In the genomic region with DNA sequence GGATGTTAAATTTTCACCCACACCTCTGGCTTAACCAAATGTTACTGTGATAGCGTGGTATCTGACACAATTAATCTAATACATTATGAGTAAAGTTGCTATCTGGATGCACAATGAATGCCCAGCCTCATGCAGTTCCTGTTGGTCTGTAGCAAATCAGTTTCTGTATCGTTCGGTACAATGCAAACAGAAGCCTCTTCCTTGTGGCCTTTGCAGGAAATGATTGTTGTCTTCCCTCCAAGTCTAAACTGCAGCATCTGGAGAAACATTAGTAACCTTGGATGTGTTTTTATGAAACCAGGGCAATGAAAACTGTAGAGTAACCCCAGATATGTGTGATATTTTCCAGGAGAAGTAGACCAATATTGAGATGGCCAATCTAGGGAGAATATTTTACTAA, we compare ENCODE assay signal across 1 cellular context.
TF ChIP-seq lines count a peak whose summit lies in the region.

No MANE protein-coding gene starts in this region.

TF ChIP-seq in SK-N-SH, 30 proteins besides CTCF, POLR2A, EP300 and RAD21:
- peak; percentile 60; the same call in 1 of the 2 replicates for TF ChIP-seq GATA2 (CRISPR knock-in tag; IDR thresholded peaks at IDR 0.05)
- no peak for TF ChIP-seq GABPA (IDR thresholded peaks at IDR 0.05; ENCODE audit: low read depth)
- TF ChIP-seq, protein P1, sequence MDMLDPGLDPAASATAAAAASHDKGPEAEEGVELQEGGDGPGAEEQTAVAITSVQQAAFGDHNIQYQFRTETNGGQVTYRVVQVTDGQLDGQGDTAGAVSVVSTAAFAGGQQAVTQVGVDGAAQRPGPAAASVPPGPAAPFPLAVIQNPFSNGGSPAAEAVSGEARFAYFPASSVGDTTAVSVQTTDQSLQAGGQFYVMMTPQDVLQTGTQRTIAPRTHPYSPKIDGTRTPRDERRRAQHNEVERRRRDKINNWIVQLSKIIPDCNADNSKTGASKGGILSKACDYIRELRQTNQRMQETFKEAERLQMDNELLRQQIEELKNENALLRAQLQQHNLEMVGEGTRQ (IDR thresholded peaks at IDR 0.05; ENCODE audit: borderline replicate concordance, low read depth, low read length): no peak
- TF ChIP-seq, protein P2, sequence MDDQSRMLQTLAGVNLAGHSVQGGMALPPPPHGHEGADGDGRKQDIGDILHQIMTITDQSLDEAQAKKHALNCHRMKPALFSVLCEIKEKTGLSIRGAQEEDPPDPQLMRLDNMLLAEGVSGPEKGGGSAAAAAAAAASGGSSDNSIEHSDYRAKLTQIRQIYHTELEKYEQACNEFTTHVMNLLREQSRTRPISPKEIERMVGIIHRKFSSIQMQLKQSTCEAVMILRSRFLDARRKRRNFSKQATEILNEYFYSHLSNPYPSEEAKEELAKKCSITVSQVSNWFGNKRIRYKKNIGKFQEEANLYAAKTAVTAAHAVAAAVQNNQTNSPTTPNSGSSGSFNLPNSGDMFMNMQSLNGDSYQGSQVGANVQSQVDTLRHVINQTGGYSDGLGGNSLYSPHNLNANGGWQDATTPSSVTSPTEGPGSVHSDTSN (IDR thresholded peaks at IDR 0.05): no peak
- no peak for TF ChIP-seq TEAD4 (IDR thresholded peaks at IDR 0.05; ENCODE audit: borderline replicate concordance, insufficient read depth)
- no peak for TF ChIP-seq POLR2AphosphoS5 (IDR thresholded peaks at IDR 0.05; ENCODE audit: low read depth, low read length)
- no peak for TF ChIP-seq SMC3 (IDR thresholded peaks at IDR 0.05; ENCODE audit: low read depth, low read length)
- TF ChIP-seq RFX5 (IDR thresholded peaks at IDR 0.05; ENCODE audit: low read length): no peak
- TF ChIP-seq, protein P3, sequence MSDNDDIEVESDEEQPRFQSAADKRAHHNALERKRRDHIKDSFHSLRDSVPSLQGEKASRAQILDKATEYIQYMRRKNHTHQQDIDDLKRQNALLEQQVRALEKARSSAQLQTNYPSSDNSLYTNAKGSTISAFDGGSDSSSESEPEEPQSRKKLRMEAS (IDR thresholded peaks at IDR 0.05; ENCODE audit: low read depth): no peak
- TF ChIP-seq SIN3A (IDR thresholded peaks at IDR 0.05; ENCODE audit: borderline replicate concordance, low read depth, low read length): no peak
- TF ChIP-seq FOXJ3 (CRISPR knock-in tag; IDR thresholded peaks at IDR 0.05): 0 out of 2 replicates have a peak, but pooled peaks have one; percentile 17
- TF ChIP-seq NRF1 (IDR thresholded peaks at IDR 0.05; ENCODE audit: low read depth, low read length): no peak
- no peak for TF ChIP-seq FOSL2 (IDR thresholded peaks at IDR 0.05; ENCODE audit: borderline replicate concordance, low read depth)
- TF ChIP-seq RCOR1 (IDR thresholded peaks at IDR 0.05; ENCODE audit: low read length): peak; percentile 79
- TF ChIP-seq TCF12 (IDR thresholded peaks at IDR 0.05): peak; percentile 29; the same call in 1 of the 2 replicates
- TF ChIP-seq MXI1 (IDR thresholded peaks at IDR 0.05; ENCODE audit: low read depth, low read length): 0 out of 2 replicates have a peak, but pooled peaks have one; percentile 37
- TF ChIP-seq NFIC (IDR thresholded peaks at IDR 0.05; ENCODE audit: borderline replicate concordance): no peak
- TF ChIP-seq, protein P4, sequence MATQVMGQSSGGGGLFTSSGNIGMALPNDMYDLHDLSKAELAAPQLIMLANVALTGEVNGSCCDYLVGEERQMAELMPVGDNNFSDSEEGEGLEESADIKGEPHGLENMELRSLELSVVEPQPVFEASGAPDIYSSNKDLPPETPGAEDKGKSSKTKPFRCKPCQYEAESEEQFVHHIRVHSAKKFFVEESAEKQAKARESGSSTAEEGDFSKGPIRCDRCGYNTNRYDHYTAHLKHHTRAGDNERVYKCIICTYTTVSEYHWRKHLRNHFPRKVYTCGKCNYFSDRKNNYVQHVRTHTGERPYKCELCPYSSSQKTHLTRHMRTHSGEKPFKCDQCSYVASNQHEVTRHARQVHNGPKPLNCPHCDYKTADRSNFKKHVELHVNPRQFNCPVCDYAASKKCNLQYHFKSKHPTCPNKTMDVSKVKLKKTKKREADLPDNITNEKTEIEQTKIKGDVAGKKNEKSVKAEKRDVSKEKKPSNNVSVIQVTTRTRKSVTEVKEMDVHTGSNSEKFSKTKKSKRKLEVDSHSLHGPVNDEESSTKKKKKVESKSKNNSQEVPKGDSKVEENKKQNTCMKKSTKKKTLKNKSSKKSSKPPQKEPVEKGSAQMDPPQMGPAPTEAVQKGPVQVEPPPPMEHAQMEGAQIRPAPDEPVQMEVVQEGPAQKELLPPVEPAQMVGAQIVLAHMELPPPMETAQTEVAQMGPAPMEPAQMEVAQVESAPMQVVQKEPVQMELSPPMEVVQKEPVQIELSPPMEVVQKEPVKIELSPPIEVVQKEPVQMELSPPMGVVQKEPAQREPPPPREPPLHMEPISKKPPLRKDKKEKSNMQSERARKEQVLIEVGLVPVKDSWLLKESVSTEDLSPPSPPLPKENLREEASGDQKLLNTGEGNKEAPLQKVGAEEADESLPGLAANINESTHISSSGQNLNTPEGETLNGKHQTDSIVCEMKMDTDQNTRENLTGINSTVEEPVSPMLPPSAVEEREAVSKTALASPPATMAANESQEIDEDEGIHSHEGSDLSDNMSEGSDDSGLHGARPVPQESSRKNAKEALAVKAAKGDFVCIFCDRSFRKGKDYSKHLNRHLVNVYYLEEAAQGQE (IDR thresholded peaks at IDR 0.05; ENCODE audit: low read depth, low read length): no peak
- no peak for TF ChIP-seq RXRA (IDR thresholded peaks at IDR 0.05; ENCODE audit: borderline replicate concordance, low read depth)
- no peak for TF ChIP-seq ELF1 (IDR thresholded peaks at IDR 0.05)
- TF ChIP-seq EZH2phosphoT487 (IDR thresholded peaks at IDR 0.05; ENCODE audit: borderline replicate concordance, low read depth): no peak
- TF ChIP-seq TAF1 (IDR thresholded peaks at IDR 0.05; ENCODE audit: borderline replicate concordance, low read depth, low read length): no peak
- TF ChIP-seq, protein P5, sequence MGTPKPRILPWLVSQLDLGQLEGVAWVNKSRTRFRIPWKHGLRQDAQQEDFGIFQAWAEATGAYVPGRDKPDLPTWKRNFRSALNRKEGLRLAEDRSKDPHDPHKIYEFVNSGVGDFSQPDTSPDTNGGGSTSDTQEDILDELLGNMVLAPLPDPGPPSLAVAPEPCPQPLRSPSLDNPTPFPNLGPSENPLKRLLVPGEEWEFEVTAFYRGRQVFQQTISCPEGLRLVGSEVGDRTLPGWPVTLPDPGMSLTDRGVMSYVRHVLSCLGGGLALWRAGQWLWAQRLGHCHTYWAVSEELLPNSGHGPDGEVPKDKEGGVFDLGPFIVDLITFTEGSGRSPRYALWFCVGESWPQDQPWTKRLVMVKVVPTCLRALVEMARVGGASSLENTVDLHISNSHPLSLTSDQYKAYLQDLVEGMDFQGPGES (IDR thresholded peaks at IDR 0.05; ENCODE audit: low read depth, low read length): no peak
- no peak for TF ChIP-seq FOXM1 (IDR thresholded peaks at IDR 0.05; ENCODE audit: low read depth)
- TF ChIP-seq, protein P6, sequence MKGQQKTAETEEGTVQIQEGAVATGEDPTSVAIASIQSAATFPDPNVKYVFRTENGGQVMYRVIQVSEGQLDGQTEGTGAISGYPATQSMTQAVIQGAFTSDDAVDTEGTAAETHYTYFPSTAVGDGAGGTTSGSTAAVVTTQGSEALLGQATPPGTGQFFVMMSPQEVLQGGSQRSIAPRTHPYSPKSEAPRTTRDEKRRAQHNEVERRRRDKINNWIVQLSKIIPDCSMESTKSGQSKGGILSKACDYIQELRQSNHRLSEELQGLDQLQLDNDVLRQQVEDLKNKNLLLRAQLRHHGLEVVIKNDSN (IDR thresholded peaks at IDR 0.05; ENCODE audit: borderline replicate concordance, low read depth): no peak
